ENCODE assay signal across 21 cellular contexts in genomic region chr3:165875644-165876043, GRCh38. TPM values are rescaled to one million over a fixed set of nuclear protein-coding genes. Genes with fewer than 3 reads are reported as not detected.
"Had no signal": no experiment of that assay in that cellular context is flagged by ENCODE, and none has a peak within 500 bp of the region (broad histone marks: within the 10 kb centered on the region; RNA-seq: fewer than 3 reads in every experiment).

No MANE protein-coding gene starts in this region.

- H3K27ac ChIP-seq: HL-60, RWPE1 had no signal

- H3K9me3 ChIP-seq: MG63, SK-N-SH had no signal

- H3K4me3 ChIP-seq: MG63 had no signal

- H3K27me3 ChIP-seq: MG63 had no signal

- H3K4me2 ChIP-seq: SK-N-SH had no signal

- H3K9me2 ChIP-seq: SK-N-SH had no signal

- H3K36me3 ChIP-seq: MG63 had no signal

- H3K9ac ChIP-seq: SK-N-SH had no signal

- DNase-seq: KBM-7, MG63, NCI-H1092, NCI-H1105 treated with DMSO at 0.1 percent for 48 hours, NCI-H1436, NCI-H187, NCI-H2029, NCI-H2081 treated with DMSO at 0.1 percent for 48 hours, NCI-H2171, NCI-H226, NCI-H446, NCI-H510A, NCI-H524 treated with DMSO at 0.1 percent for 48 hours, NCI-H69, NCI-H774, SHP77, SK-N-SH had no signal

- FAIRE-seq: HTR-8/SVneo had no signal

RNA-seq across cellular contexts. Expression of gene BCHE, which starts 38.4 kb away (rescaled TPM):
- total RNA-seq: T-helper 1 cell treated with Interleukin-12 subunit alpha and Interleukin-12 subunit beta and Interleukin-4 antibody, amounts not matched to agents 30 ng/mL and 1 ng/mL, for 36 hours had no signal
- polyA plus RNA-seq: SK-N-SH had no signal
